In genomic region chrX:37776283-37776986, GRCh38 we compare ENCODE assay signal across 10 cellular contexts. TPM values are rescaled to one million over a fixed set of nuclear protein-coding genes. Genes with fewer than 3 reads are reported as not detected.
DNase-seq lines count a peak whose midpoint lies in the region; ATAC-seq and TF ChIP-seq lines count a peak whose summit lies in the region.
"Had no signal": no experiment of that assay in that cellular context is flagged by ENCODE, and none has a peak within 500 bp of the region (broad histone marks: within the 10 kb centered on the region; RNA-seq: fewer than 3 reads in every experiment).

No MANE protein-coding gene starts in this region.

- no peaks in the 10 kb centered on the region for H3K9me3 ChIP-seq in tibial nerve

- H3K36me3 ChIP-seq in tibial nerve: no peaks in the 10 kb centered on the region

- TF ChIP-seq POLR2A in NB4 (IDR thresholded peaks at IDR 0.05; ENCODE audit: extremely low read depth, insufficient read length) (no peak), tibial nerve (IDR thresholded peaks at IDR 0.05) (no peak)

- TF ChIP-seq CTCF in NB4 (IDR thresholded peaks at IDR 0.05; ENCODE audit: low read depth, low read length) (no peak), tibial nerve (IDR thresholded peaks at IDR 0.05) (no peak)

- H3K4me3 Mint-ChIP-seq in stimulated activated naive CD8-positive, alpha-beta T cell treated with anti-CD3 and anti-CD28 coated beads, Interleukin-15, amount 100 ng/mL, for 72 hours: peak overlapping the region; percentile 31 to 35

- H3K4me1 Mint-ChIP-seq in stimulated activated naive CD8-positive, alpha-beta T cell treated with anti-CD3 and anti-CD28 coated beads, Interleukin-15, amount 100 ng/mL, for 72 hours: peaks cover 22% of the 10 kb centered on the region

- H3K27me3 ChIP-seq in tibial nerve: peaks cover 0 to 6% of the 10 kb centered on the region in 2 donors

- no peaks in the 10 kb centered on the region for H3K9me3 Mint-ChIP-seq in stimulated activated naive CD8-positive, alpha-beta T cell treated with anti-CD3 and anti-CD28 coated beads, Interleukin-15, amount 100 ng/mL, for 72 hours

- H3K27ac Mint-ChIP-seq in stimulated activated naive CD8-positive, alpha-beta T cell treated with anti-CD3 and anti-CD28 coated beads, Interleukin-15, amount 100 ng/mL, for 72 hours: peak overlapping the region; percentile 42 to 55

- no peak for TF ChIP-seq EP300 in tibial nerve (IDR thresholded peaks at IDR 0.05)

- no peak overlapping the region for H3K27ac ChIP-seq in tibial nerve
- H3K27ac ChIP-seq: coronary artery had no signal

- H3K27me3 Mint-ChIP-seq in stimulated activated naive CD8-positive, alpha-beta T cell treated with anti-CD3 and anti-CD28 coated beads, Interleukin-15, amount 100 ng/mL, for 72 hours: no peaks in the 10 kb centered on the region

- no peak overlapping the region for H3K4me3 ChIP-seq in NB4 (ENCODE audit: low read depth, low read length)
- H3K4me3 ChIP-seq in tibial nerve: no peak overlapping the region
- H3K4me3 ChIP-seq: coronary artery had no signal

- DNase-seq in activated T-cell treated with anti-CD3 and anti-CD28 coated beads, Interleukin-2, amount 50 U/mL, for 48 hours: peak; percentile 20 to 23
- DNase-seq in activated T-cell treated with anti-CD3 and anti-CD28 coated beads, Interleukin-2, amount 50 U/mL, for 1 hour: no peak
- DNase-seq in NB4 (ENCODE audit: low read depth) (peak; percentile 81), NCI-H146 treated with DMSO at 0.1 percent for 48 hours (lab: John Stamatoyannopoulos, UW; ENCODE audit: unreplicated experiment) (no peak), tibial nerve (ENCODE audit: low spot score in 2 of 2) (no peak), cerebellum (ENCODE audit: low spot score) (no peak)
- peak; percentile 23 to 24 for DNase-seq in stimulated activated naive CD8-positive, alpha-beta T cell treated with anti-CD3 and anti-CD28 coated beads, Interleukin-15, amount 100 ng/mL, for 72 hours
- DNase-seq: GOT3 had no signal

- peak; percentile 78 for ATAC-seq in HG02798 (IDR thresholded peaks at IDR 0.05; ENCODE audit: poor library complexity, unreplicated experiment)
- peak; percentile 95 for ATAC-seq in stimulated activated naive CD8-positive, alpha-beta T cell treated with anti-CD3 and anti-CD28 coated beads, Interleukin-15, amount 100 ng/mL, for 72 hours

- H3K4me1 ChIP-seq in tibial nerve: no peaks in the 10 kb centered on the region

RNA-seq across cellular contexts. Expression of gene CYBB, which starts 3.4 kb away (rescaled TPM):
- total RNA-seq in tibial nerve (10 to 100 TPM; 19.5 to 26.0 (median 21.8) TPM), cerebellum (10.3 TPM)

Comparison
In these comparisons a context has a peak if more than half of its experiments do, and no peak if none do; other contexts are left out.
1. DNase-seq: peak in activated T-cell treated with anti-CD3 and anti-CD28 coated beads, Interleukin-2, amount 50 U/mL, for 48 hours (2 of 2), NB4 (single experiment) and stimulated activated naive CD8-positive, alpha-beta T cell treated with anti-CD3 and anti-CD28 coated beads, Interleukin-15, amount 100 ng/mL, for 72 hours (2 of 2); none in activated T-cell treated with anti-CD3 and anti-CD28 coated beads, Interleukin-2, amount 50 U/mL, for 1 hour (single experiment), NCI-H146 treated with DMSO at 0.1 percent for 48 hours (single experiment), tibial nerve (0 of 2) and cerebellum (single experiment).